ENCODE assay signal across 11 cellular contexts in genomic region chr11:113771964-113772363, GRCh38. TPM values are rescaled to one million over a fixed set of nuclear protein-coding genes. Genes with fewer than 3 reads are reported as not detected.
DNase-seq lines count a peak whose midpoint lies in the region; ATAC-seq, FAIRE-seq and TF ChIP-seq lines count a peak whose summit lies in the region.
"Had no signal": no experiment of that assay in that cellular context is flagged by ENCODE, and none has a peak within 500 bp of the region (broad histone marks: within the 10 kb centered on the region; RNA-seq: fewer than 3 reads in every experiment).

No MANE protein-coding gene starts in this region.

- no peak for FAIRE-seq in astrocyte (lab: Jason Lieb, UNC)

- CTCF ChIA-PET in CD8-positive, alpha-beta T cell (lab: Charles Lee): interaction anchor here (0.6 to 0.7 kb wide), 2 partner anchors 10 to 336 kb away, joined by 4 to 5 read pairs; no protein-coding TSS in a partner anchor

- no peaks in the 10 kb centered on the region for H3K9me3 ChIP-seq in CD8-positive, alpha-beta T cell (ENCODE audit: low read length)
- no peaks in the 10 kb centered on the region for H3K9me3 ChIP-seq in astrocyte (ENCODE audit: insufficient read depth, low read depth, low read length)

- peaks cover 35% of the 10 kb centered on the region for H3K4me1 Mint-ChIP-seq in CD8-positive, alpha-beta T cell (ENCODE audit: low read depth)
- H3K4me1 Mint-ChIP-seq in IgD-negative memory B cell (peaks cover 17 to 32% (median 19%) of the 10 kb centered on the region in 3 donors), astrocyte (ENCODE audit: low read depth, unreplicated experiment) (peaks cover 16% of the 10 kb centered on the region), nephron (peaks cover 16% of the 10 kb centered on the region)

- H3K9me3 Mint-ChIP-seq in CD8-positive, alpha-beta T cell: no peaks in the 10 kb centered on the region
- no peaks in the 10 kb centered on the region for H3K9me3 Mint-ChIP-seq in IgD-negative memory B cell
- H3K9me3 Mint-ChIP-seq in astrocyte (ENCODE audit: unreplicated experiment): no peaks in the 10 kb centered on the region
- no peaks in the 10 kb centered on the region for H3K9me3 Mint-ChIP-seq in nephron

- peak overlapping the region; percentile 76 for H3K4me3 Mint-ChIP-seq in CD8-positive, alpha-beta T cell
- H3K4me3 Mint-ChIP-seq in IgD-negative memory B cell: peak overlapping the region; percentile 96 to 100 (median 97)
- H3K4me3 Mint-ChIP-seq in astrocyte (ENCODE audit: unreplicated experiment): peak overlapping the region; percentile 99
- H3K4me3 Mint-ChIP-seq in nephron: peak overlapping the region; percentile 97 to 100 (median 97)

- no peak overlapping the region for H3K27ac Mint-ChIP-seq in CD8-positive, alpha-beta T cell
- H3K27ac Mint-ChIP-seq in IgD-negative memory B cell (peak overlapping the region in 1 of 3 donors; percentile 74), astrocyte (ENCODE audit: unreplicated experiment) (no peak overlapping the region), nephron (peak overlapping the region; percentile 36 to 45 (median 39))

- H3K4me2 ChIP-seq in astrocyte (ENCODE audit: low read length): peak overlapping the region; percentile 87

- peaks cover 3% of the 10 kb centered on the region for H3K4me1 ChIP-seq in CD8-positive, alpha-beta T cell (ENCODE audit: insufficient read depth, low read length)
- H3K4me1 ChIP-seq in astrocyte (ENCODE audit: insufficient read depth, low read length): peaks cover 6% of the 10 kb centered on the region
- H3K4me1 ChIP-seq: parathyroid adenoma had no signal

- peak overlapping the region; percentile 100 for H3K9ac ChIP-seq in astrocyte (ENCODE audit: low read length)
- H3K9ac ChIP-seq: parathyroid adenoma had no signal

- H3K4me3 ChIP-seq in CD8-positive, alpha-beta T cell (ENCODE audit: low read depth, low read length): no peak overlapping the region
- no peak overlapping the region for H3K4me3 ChIP-seq in astrocyte (ENCODE audit: insufficient read depth, low read depth, low read length)

- no peak overlapping the region for H3K27ac ChIP-seq in CD8-positive, alpha-beta T cell (ENCODE audit: low read depth, low read length)
- no peak overlapping the region for H3K27ac ChIP-seq in astrocyte (ENCODE audit: low read depth, low read length)
- H3K27ac ChIP-seq: parathyroid adenoma had no signal

- intact Hi-C loops in CD8-positive, alpha-beta T cell (cut with DNase I, micrococcal nuclease): loop anchor here (2.0 to 10.0 kb wide), 10 partner anchors 390 to 1895 kb away; partner anchors contain the start of genes TTC12 (in 2 of the 2), C11orf71 (in 1 of the 2), CFAP68 (in 1 of the 2) and DIXDC1 (in 1 of the 2)

- DNase-seq in CD8-positive, alpha-beta T cell: no peak
- no peak for DNase-seq in astrocyte (ENCODE audit: low read depth)
- DNase-seq in DMS 273 (lab: John Stamatoyannopoulos, UW; ENCODE audit: unreplicated experiment): no peak
- DNase-seq in GM19240 (ENCODE audit: insufficient read length, low spot score): no peak
- DNase-seq: NCI-H1048 had no signal

- H2AFZ ChIP-seq in astrocyte (ENCODE audit: low read depth, low read length): no peak overlapping the region
- H2AFZ ChIP-seq: parathyroid adenoma had no signal

- POLR2A ChIA-PET in CD8-positive, alpha-beta T cell (lab: Charles Lee): no interaction called here

- no peaks in the 10 kb centered on the region for H3K36me3 ChIP-seq in CD8-positive, alpha-beta T cell (ENCODE audit: insufficient read depth, low read length)
- peaks cover 6% of the 10 kb centered on the region for H3K36me3 ChIP-seq in astrocyte (ENCODE audit: insufficient read depth, low read length)

- peaks cover 53% of the 10 kb centered on the region for H3K79me2 ChIP-seq in astrocyte (ENCODE audit: insufficient read depth, low read length)

- no peak for ATAC-seq in CD8-positive, alpha-beta T cell
- ATAC-seq in HG02885 (IDR thresholded peaks at IDR 0.05; ENCODE audit: poor library complexity, unreplicated experiment): no peak
- no peak for ATAC-seq in GM21360 (IDR thresholded peaks at IDR 0.05; ENCODE audit: unreplicated experiment)

- no peaks in the 10 kb centered on the region for H3K27me3 ChIP-seq in CD8-positive, alpha-beta T cell (ENCODE audit: insufficient read depth, low read length)
- H3K27me3 ChIP-seq in astrocyte (ENCODE audit: insufficient read depth, low read length): peaks cover 9% of the 10 kb centered on the region

- no peaks in the 10 kb centered on the region for H3K27me3 Mint-ChIP-seq in CD8-positive, alpha-beta T cell (ENCODE audit: low read depth)
- H3K27me3 Mint-ChIP-seq in IgD-negative memory B cell (no peaks in the 10 kb centered on the region), astrocyte (ENCODE audit: low read depth, unreplicated experiment) (no peaks in the 10 kb centered on the region), nephron (ENCODE audit: low read depth) (peaks cover 16% of the 10 kb centered on the region)

- no peak for TF ChIP-seq CTCF in CD8-positive, alpha-beta T cell (IDR thresholded peaks at IDR 0.05)
- TF ChIP-seq CTCF in astrocyte (IDR thresholded peaks at IDR 0.05; ENCODE audit: insufficient read depth, low read depth, low read length): no peak
- no peak for TF ChIP-seq CTCF in nephron (IDR thresholded peaks at IDR 0.05; ENCODE audit: unreplicated experiment in 3 of 3)

- H3K36me3 Mint-ChIP-seq in CD8-positive, alpha-beta T cell: peaks cover 34% of the 10 kb centered on the region
- H3K36me3 Mint-ChIP-seq in IgD-negative memory B cell: peaks cover 6% of the 10 kb centered on the region
- H3K36me3 Mint-ChIP-seq in astrocyte (ENCODE audit: low read depth, unreplicated experiment): peaks cover 2% of the 10 kb centered on the region
- peaks cover 24% of the 10 kb centered on the region for H3K36me3 Mint-ChIP-seq in nephron (ENCODE audit: low read depth)

- H4K20me1 ChIP-seq in astrocyte (ENCODE audit: insufficient read depth, low read length): peaks cover 12% of the 10 kb centered on the region

RNA-seq across cellular contexts. Expression of gene ZW10, which starts 1.5 kb away (rescaled TPM):
- 1 to 10 TPM; 2.6 to 2.8 TPM for total RNA-seq in CD8-positive, alpha-beta T cell
- 14.1 TPM for polyA plus RNA-seq in IgD-negative memory B cell
- total RNA-seq in astrocyte: 16.6 and 17.9 TPM in 2 replicates

RNA-seq across cellular contexts. Expression of gene CLDN25, which starts 7.6 kb away (rescaled TPM):
- not detected for total RNA-seq in CD8-positive, alpha-beta T cell
- not detected for polyA plus RNA-seq in IgD-negative memory B cell
- not detected in 2 replicates for total RNA-seq in astrocyte
- total RNA-seq: Daoy had no signal

Comparison
In these comparisons a context has a peak if more than half of its experiments do, and no peak if none do; other contexts are left out.
1. H3K27ac Mint-ChIP-seq: peak in nephron (3 of 3); none in CD8-positive, alpha-beta T cell (single experiment) and astrocyte (single experiment).
2. Peak in every context shown above with its lines, with median percentiles within 50 percentile points of each other: H3K4me3 Mint-ChIP-seq.